1 cellular context compared by ENCODE assay signal in genomic region chr16:23739516-23739915, GRCh38.
TF ChIP-seq lines count a peak whose summit lies in the region.

No MANE protein-coding gene starts in this region.

TF ChIP-seq in HepG2, 621 proteins besides CTCF, POLR2A, EP300 and RAD21 (continued from another document):
- TF ChIP-seq HNF1B (CRISPR knock-in tag; IDR thresholded peaks at IDR 0.05) (peak; percentile 38; the same call in 1 of the 2 replicates), MEIS1 (CRISPR knock-in tag; IDR thresholded peaks at IDR 0.05; ENCODE audit: borderline replicate concordance) (0 out of 2 replicates have a peak, but pooled peaks have one; percentile 43), RXRA (CRISPR knock-in tag; IDR thresholded peaks at IDR 0.05) (no peak), NR0B2 (CRISPR knock-in tag; IDR thresholded peaks at IDR 0.05) (no peak), ZNF33B (CRISPR knock-in tag; IDR thresholded peaks at IDR 0.05) (0 out of 2 replicates have a peak, but pooled peaks have one; percentile 43), SRSF4 (IDR thresholded peaks at IDR 0.05; ENCODE audit: low read depth, low read length, poor library complexity, severe bottlenecking) (no peak), TBL1XR1 (IDR thresholded peaks at IDR 0.05; ENCODE audit: borderline replicate concordance, low read length, partially characterized antibody) (peak; percentile 37), FOXC1 (CRISPR knock-in tag; IDR thresholded peaks at IDR 0.05; ENCODE audit: borderline replicate concordance) (no peak), PBX2 (CRISPR knock-in tag; IDR thresholded peaks at IDR 0.05) (no peak)
